Comparison of ENCODE assay signal across 8 cellular contexts in the genomic region with DNA sequence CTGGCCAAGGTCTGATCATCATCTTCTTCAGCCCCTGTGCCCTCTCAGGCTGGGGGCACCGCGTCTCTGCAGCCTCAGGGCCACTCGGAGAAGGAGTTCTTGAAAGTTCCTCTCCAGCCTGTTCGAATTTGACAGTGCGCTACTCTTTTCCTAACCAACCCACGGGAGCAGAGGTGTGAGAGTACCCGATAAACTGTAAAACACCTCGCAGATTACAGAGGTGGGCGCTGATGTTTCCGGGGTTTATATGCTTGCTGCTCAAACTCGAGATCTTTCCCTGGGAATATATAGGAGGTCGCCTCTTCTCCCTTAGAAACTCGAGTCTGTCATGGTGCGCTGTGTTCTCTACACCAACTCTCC. TPM values are rescaled to one million over a fixed set of nuclear protein-coding genes. Genes with fewer than 3 reads are reported as not detected.
DNase-seq lines count a peak whose midpoint lies in the region; ATAC-seq, FAIRE-seq and TF ChIP-seq lines count a peak whose summit lies in the region.

No MANE protein-coding gene starts in this region.

- POLR2A ChIA-PET in GM12878 (lab: Charles Lee) = interaction anchor here (1.0 to 1.9 kb wide), 4 partner anchors 9 to 58 kb away, joined by 3 to 8 read pairs (median 5); partner anchors contain the start of gene EIF4G2

- no peak for TF ChIP-seq CTCF in GM12878 (IDR thresholded peaks at IDR 0.05 in 2 of 3, conservative IDR thresholded peaks at IDR 0.05 in 1 of 3; ENCODE audit: control insufficient read depth in 2 of 3, extremely low read depth in 1 of 3, insufficient read depth in 1 of 3, low read depth in 3 of 3, low read length in 3 of 3)
- TF ChIP-seq CTCF in testis (IDR thresholded peaks at IDR 0.05) = no peak

- peak overlapping the region; percentile 99 for H2AFZ ChIP-seq in GM12878 (ENCODE audit: control insufficient read depth, low read depth, low read length)

- H3K4me3 ChIP-seq in GM12878 = peak overlapping the region; percentile 92
- peak overlapping the region; percentile 83 to 88 for H3K4me3 ChIP-seq in testis

- H3K27ac ChIP-seq in GM12878 (ENCODE audit: control insufficient read depth, insufficient read depth) = peak overlapping the region; percentile 93
- H3K27ac ChIP-seq in testis = peak overlapping the region; percentile 98 to 99

- peak; percentile 37 for ATAC-seq in HG03439 (IDR thresholded peaks at IDR 0.05; ENCODE audit: unreplicated experiment)
- peak; percentile 35 for ATAC-seq in GM12878

- WGBS in GM12878 (ENCODE audit: insufficient coverage, insufficient replicate concordance, low lambda C conversion rate, missing lambda C conversion rate) = 3% methylated on average over 14 of the region's 14 CpGs
- 0 to 1% methylated on average over 11 to 14 of the region's 14 CpGs for WGBS in testis, 2 donors

- SMC1A ChIA-PET in GM12878 (lab: Charles Lee; ENCODE audit: uncharacterized antibody, unreplicated experiment) = interaction anchor here (0.7 to 0.9 kb wide), 2 partner anchors 10 to 13 kb away, joined by 3 to 5 read pairs; no protein-coding TSS in a partner anchor

- peaks cover 21% of the 10 kb centered on the region for H3K79me2 ChIP-seq in GM12878 (ENCODE audit: control insufficient read depth, insufficient read depth, low read length)

- in situ Hi-C loops in GM12878 (cut with MboI) = no loop called here

- H3K4me2 ChIP-seq in GM12878 (ENCODE audit: control insufficient read depth, insufficient read depth) = peak overlapping the region; percentile 64

- peak overlapping the region; percentile 94 for H3K9ac ChIP-seq in GM12878 (ENCODE audit: control insufficient read depth, insufficient read depth, low read length)

- H3K36me3 ChIP-seq in GM12878 (ENCODE audit: control insufficient read depth in 2 of 2, insufficient read depth in 2 of 2, low read length in 1 of 2) = peaks cover 0 to 10% of the 10 kb centered on the region in 2 experiments; a peak in 2 of 4 replicates
- H3K36me3 ChIP-seq in testis (ENCODE audit: low read depth, missing control alignments) = no peaks in the 10 kb centered on the region

- peaks cover 3% of the 10 kb centered on the region; the same call in 1 of the 2 replicates for H3K4me1 ChIP-seq in GM12878 (ENCODE audit: control insufficient read depth, insufficient read depth, low read length)
- H3K4me1 ChIP-seq in testis = peaks cover 5% of the 10 kb centered on the region

- BruUV-seq in GM12878 (replicated peaks; lab: Mats Ljungman, UMichigan) = no TSS peak

- H3K27me3 ChIP-seq in GM12878 (replicated peaks in 1 of 2; ENCODE audit: control insufficient read depth in 2 of 2, insufficient read depth in 2 of 2, low read length in 1 of 2) = no peaks in the 10 kb centered on the region
- no peaks in the 10 kb centered on the region for H3K27me3 ChIP-seq in testis

- no peak for FAIRE-seq in GM12878 (lab: Jason Lieb, UNC)

- CTCF ChIA-PET in GM12878 (lab: Yijun Ruan, JAX) = interaction anchor here (0.6 to 3.3 kb wide), 7 partner anchors 11 to 211 kb away, joined by 3 to 23 read pairs (median 4); partner anchors contain the start of gene RNF141

- RAD21 ChIA-PET in GM12878 (lab: Charles Lee; ENCODE audit: unreplicated experiment) = interaction anchor here (0.9 to 1.0 kb wide), 4 partner anchors 12 to 299 kb away, joined by 3 to 7 read pairs (median 4); partner anchors contain the start of gene EIF4G2

- TF ChIP-seq RAD21 in GM12878 (IDR thresholded peaks at IDR 0.05; ENCODE audit: insufficient read depth, low read depth, low read length) = no peak

- peak; percentile 17 for DNase-seq in NCI-H1105 treated with DMSO at 0.1 percent for 48 hours (lab: John Stamatoyannopoulos, UW)
- DNase-seq in NCI-H1105 (lab: John Stamatoyannopoulos, UW) = no peak
- no peak for DNase-seq in GM12878 (ENCODE audit: low read depth, low spot score)
- DNase-seq in kidney tubule cell (ENCODE audit: low spot score) = peak; percentile 13
- DNase-seq in testis = no peak
- no peak for DNase-seq in NCI-H446 treated with DMSO at 0.1 percent for 48 hours (lab: John Stamatoyannopoulos, UW)
- no peak for DNase-seq in H4 (ENCODE audit: low spot score)

- no peak for TF ChIP-seq EP300 in GM12878 (IDR thresholded peaks at IDR 0.05; ENCODE audit: borderline replicate concordance in 1 of 2, control insufficient read depth in 1 of 2, low read depth in 2 of 2, low read length in 2 of 2)

- no peaks in the 10 kb centered on the region for H4K20me1 ChIP-seq in GM12878 (ENCODE audit: control insufficient read depth, insufficient read depth)

- no peak for TF ChIP-seq POLR2A in GM12878 (IDR thresholded peaks at IDR 0.05; ENCODE audit: low read depth, low read length)
- TF ChIP-seq POLR2A in testis (IDR thresholded peaks at IDR 0.05) = no peak

- intact Hi-C loops in GM12878 (cut with micrococcal nuclease; ENCODE audit: unreplicated experiment) (loop anchor here (5.0 kb wide), 3 partner anchors 56 to 294 kb away; partner anchors contain the start of genes AMPD3, EIF4G2 and ZBED5), testis (cut with DNase I; ENCODE audit: low total_unique reads) (no loop called here)

- H3K9me3 ChIP-seq in GM12878 (replicated peaks; ENCODE audit: control insufficient read depth, insufficient read depth, low read length) (no peaks in the 10 kb centered on the region), testis (no peaks in the 10 kb centered on the region)

TF ChIP-seq in GM12878, 131 proteins besides CTCF, POLR2A, EP300 and RAD21 (continues in another document):
- TF ChIP-seq STAT1 (conservative IDR thresholded peaks at IDR 0.05) = no peak

RNA-seq across cellular contexts. Expression of gene CTR9, which starts 0.5 kb away (rescaled TPM):
- total RNA-seq in GM12878 (2013; cell fraction: nucleolus; rRNA removed) = 37.2 and 44.3 TPM in 2 replicates
- total RNA-seq in GM12878 (2014; rRNA removed) (23.9 and 28.7 TPM in 2 replicates), GM12878 (2014; rRNA removed; fragmentation: Illumina TruSeq; extraction: Trizol) (28.9 and 33.1 TPM in 2 replicates), GM12878 (2021) (40.4 and 43.2 TPM in 2 replicates), testis (10 to 100 TPM; 47.3 to 50.9 TPM)
- 19.6 TPM for polyA plus RNA-seq in GM12878 (2011; ENCODE audit: low read depth)
- polyA plus RNA-seq in GM12878 (2011; rRNA removed) (20.5 and 29.0 TPM in 2 replicates), GM12878 (2014; fragmentation: Illumina TruSeq; extraction: Trizol) (50.0 and 50.3 TPM in 2 replicates), GM12878 (2014; fragmentation: Nextera tagmentation; extraction: Ambion mirVana) (10 to 100 TPM; 13.9 to 24.3 TPM), GM12878 (2014; rRNA removed) (24.0 and 24.6 TPM in 2 replicates), GM12878 (2016; fragmentation: Nextera tagmentation; extraction: Ambion mirVana) (10 to 100 TPM; 53.0 to 54.9 TPM), testis (ENCODE audit: insufficient read depth, low read depth, low replicate concordance) (48.6 TPM)
- polyA plus RNA-seq in GM12878 (2011; cell fraction: cytosol; rRNA removed) = 14.0 and 14.5 TPM in 2 replicates
- polyA plus RNA-seq in GM12878 (2011; cell fraction: nucleus; rRNA removed) = 14.5 and 23.3 TPM in 2 replicates
- polyA plus RNA-seq in GM12878 (2012) = 20.5 and 24.2 TPM in 2 replicates
- 14.5 and 29.4 TPM in 2 replicates for polyA minus RNA-seq in GM12878 (2011; rRNA and poly(A)+ RNA removed)
- 11.1 and 13.5 TPM in 2 replicates for polyA minus RNA-seq in GM12878 (2011; cell fraction: cytosol; rRNA and poly(A)+ RNA removed)
- polyA minus RNA-seq in GM12878 (2011; cell fraction: nucleus; rRNA and poly(A)+ RNA removed) = 9.3 and 13.8 TPM in 2 replicates
- 11.7 and 17.2 TPM in 2 replicates for total RNA-seq in H4 (2014; rRNA removed; shearing (Covaris generic))

RNA-seq across cellular contexts. Expression of gene EIF4G2, which starts 57.2 kb away (rescaled TPM):
- 381 and 400 TPM in 2 replicates for total RNA-seq in GM12878 (2013; cell fraction: nucleolus; rRNA removed)
- 882 and 914 TPM in 2 replicates for total RNA-seq in GM12878 (2014; rRNA removed)
- total RNA-seq in GM12878 (2014; rRNA removed; fragmentation: Illumina TruSeq; extraction: Trizol) = 587 and 614 TPM in 2 replicates
- 833 and 857 TPM in 2 replicates for total RNA-seq in GM12878 (2021)
- 305 TPM for polyA plus RNA-seq in GM12878 (2011; ENCODE audit: low read depth)
- 539 and 746 TPM in 2 replicates for polyA plus RNA-seq in GM12878 (2011; rRNA removed)
- polyA plus RNA-seq in GM12878 (2011; cell fraction: cytosol; rRNA removed) = 257 and 279 TPM in 2 replicates
- 430 and 448 TPM in 2 replicates for polyA plus RNA-seq in GM12878 (2011; cell fraction: nucleus; rRNA removed)
- 329 and 416 TPM in 2 replicates for polyA plus RNA-seq in GM12878 (2012)
- polyA plus RNA-seq in GM12878 (2014; fragmentation: Illumina TruSeq; extraction: Trizol) = 813 and 914 TPM in 2 replicates
- polyA plus RNA-seq in GM12878 (2014; fragmentation: Nextera tagmentation; extraction: Ambion mirVana) = 100 to 1,000 TPM; 210 to 317 TPM
- 395 and 419 TPM in 2 replicates for polyA plus RNA-seq in GM12878 (2014; rRNA removed)
- 1,000 to 10,000 TPM; 1,072 to 1,104 TPM for polyA plus RNA-seq in GM12878 (2016; fragmentation: Nextera tagmentation; extraction: Ambion mirVana)
- polyA minus RNA-seq in GM12878 (2011; rRNA and poly(A)+ RNA removed) = 464 and 599 TPM in 2 replicates
- polyA minus RNA-seq in GM12878 (2011; cell fraction: cytosol; rRNA and poly(A)+ RNA removed) = 431 and 495 TPM in 2 replicates
- 238 and 372 TPM in 2 replicates for polyA minus RNA-seq in GM12878 (2011; cell fraction: nucleus; rRNA and poly(A)+ RNA removed)
- 100 to 1,000 TPM; 451 to 519 TPM for total RNA-seq in testis
- 501 TPM for polyA plus RNA-seq in testis (ENCODE audit: insufficient read depth, low read depth, low replicate concordance)
- 728 and 827 TPM in 2 replicates for total RNA-seq in H4 (2014; rRNA removed; shearing (Covaris generic))

RNA-seq across cellular contexts. Expression of gene IRAG1, which starts 58.0 kb away (rescaled TPM):
- total RNA-seq in GM12878 (2013; cell fraction: nucleolus; rRNA removed) = 0.07 and 0.08 TPM in 2 replicates
- under 0.01 and 0.06 TPM in 2 replicates for total RNA-seq in GM12878 (2014; rRNA removed)
- 0.05 and 0.18 TPM in 2 replicates for total RNA-seq in GM12878 (2014; rRNA removed; fragmentation: Illumina TruSeq; extraction: Trizol)
- 0.03 and 0.40 TPM in 2 replicates for total RNA-seq in GM12878 (2021)
- not detected for polyA plus RNA-seq in GM12878 (2011; ENCODE audit: low read depth)
- 0.01 TPM in 1 of 2 replicates, not detected in the other for polyA plus RNA-seq in GM12878 (2011; rRNA removed)
- under 0.01 and 0.02 TPM in 2 replicates for polyA plus RNA-seq in GM12878 (2011; cell fraction: cytosol; rRNA removed)
- polyA plus RNA-seq in GM12878 (2011; cell fraction: nucleus; rRNA removed) = 0.01 TPM in 1 of 2 replicates, not detected in the other
- polyA plus RNA-seq in GM12878 (2012) = 0.22 TPM in 1 of 2 replicates, not detected in the other
- 0.06 TPM in 1 of 2 replicates, not detected in the other for polyA plus RNA-seq in GM12878 (2014; fragmentation: Illumina TruSeq; extraction: Trizol)
- under 1 TPM in 1 of 2 experiments, not detected in 1; 0.02 TPM for polyA plus RNA-seq in GM12878 (2014; fragmentation: Nextera tagmentation; extraction: Ambion mirVana)
- 0.04 and 0.08 TPM in 2 replicates for polyA plus RNA-seq in GM12878 (2014; rRNA removed)
- polyA plus RNA-seq in GM12878 (2016; fragmentation: Nextera tagmentation; extraction: Ambion mirVana) = not detected
- polyA minus RNA-seq in GM12878 (2011; rRNA and poly(A)+ RNA removed) = 0.07 TPM in 1 of 2 replicates, not detected in the other
- not detected in 2 replicates for polyA minus RNA-seq in GM12878 (2011; cell fraction: cytosol; rRNA and poly(A)+ RNA removed)
- polyA minus RNA-seq in GM12878 (2011; cell fraction: nucleus; rRNA and poly(A)+ RNA removed) = not detected in 2 replicates
- total RNA-seq in testis = 10 to 100 TPM; 17.7 to 23.1 TPM
- polyA plus RNA-seq in testis (ENCODE audit: insufficient read depth, low read depth, low replicate concordance) = 28.6 TPM
- 0.27 and 0.66 TPM in 2 replicates for total RNA-seq in H4 (2014; rRNA removed; shearing (Covaris generic))

Comparison
In these comparisons a context has a peak if more than half of its experiments do, and no peak if none do; other contexts are left out.
1. DNase-seq: peak in NCI-H1105 treated with DMSO at 0.1 percent for 48 hours (single experiment) and kidney tubule cell (single experiment); none in NCI-H1105 (single experiment), GM12878 (single experiment), testis (single experiment), NCI-H446 treated with DMSO at 0.1 percent for 48 hours (single experiment) and H4 (single experiment).
2. RNA of gene IRAG1, which starts 58.0 kb away (total RNA-seq): 17.7 to 23.1 TPM in testis; 0.27 to 0.66 TPM in H4 and under 0.01 to 0.40 TPM in GM12878; every median in the first group is over 10 times any median in the second.